ENCODE assay signal across 28 cellular contexts in genomic region chr11:86482684-86483083, GRCh38.
DNase-seq lines count a peak whose midpoint lies in the region; ATAC-seq, FAIRE-seq and TF ChIP-seq lines count a peak whose summit lies in the region.
"Had no signal": no experiment of that assay in that cellular context is flagged by ENCODE, and none has a peak within 500 bp of the region (broad histone marks: within the 10 kb centered on the region; RNA-seq: fewer than 3 reads in every experiment).

No MANE protein-coding gene starts in this region.

- peak overlapping the region; percentile 9 to 49 for H3K4ac ChIP-seq in mesenchymal stem cell (ENCODE audit: low read depth in 1 of 2, low read length in 2 of 2)

- no peak for DNase-seq in PC-3
- no peak for DNase-seq in chondrocyte (ENCODE audit: low spot score)
- DNase-seq in mesenchymal stem cell, result no peak
- no peak for DNase-seq in uterus
- no peak for DNase-seq in glomerular visceral epithelial cell (ENCODE audit: extremely low spot score)
- no peak for DNase-seq in RCC 7860 (ENCODE audit: low spot score)
- no peak for DNase-seq in T-helper 1 cell
- DNase-seq: activated CD4-positive, alpha-beta T cell treated with anti-CD3 and anti-CD28 coated beads, Interleukin-2, amount 50 U/mL, for 48 hours; activated naive CD4-positive, alpha-beta T cell treated with anti-CD3 and anti-CD28 coated beads, Interleukin-2, amount 10 ng/mL, durations not matched to agents 7 days and 5 days; activated T-cell treated with anti-CD3 and anti-CD28 coated beads, Interleukin-2, amount 50 U/mL, for 72 hours; adrenal gland; body of pancreas; GM23248; mesendoderm; NCI-H1436 treated with DMSO at 0.1 percent for 48 hours; NCI-H2081 treated with DMSO at 0.1 percent for 48 hours; NCI-H226; NCI-H748 treated with DMSO at 0.1 percent for 48 hours; posterior cingulate gyrus; right lobe of liver; SK-N-SH; stimulated activated CD4-positive, alpha-beta T cell treated with anti-CD3 and anti-CD28 coated beads, Interleukin-12 subunit alpha, Interleukin-12 subunit beta, amount 100 ng/mL, for 4 hours; stimulated activated CD4-positive, alpha-beta T cell treated with anti-CD3 and anti-CD28 coated beads, Interleukin-2, amount 100 ng/mL, for 48 hours; stomach; T-helper 17 cell had no signal

- no peak for FAIRE-seq in RCC 7860 (lab: Jason Lieb, UNC)
- FAIRE-seq: TTC549 had no signal

- peak overlapping the region; percentile 99 for H3K27ac Mint-ChIP-seq in chondrocyte (ENCODE audit: unreplicated experiment)
- H3K27ac Mint-ChIP-seq: activated naive CD4-positive, alpha-beta T cell treated with anti-CD3 and anti-CD28 coated beads, Interleukin-2, amount 10 ng/mL, durations not matched to agents 7 days and 5 days; activated T-cell treated with anti-CD3 and anti-CD28 coated beads, Interleukin-2, amount 50 U/mL, for 72 hours; neural progenitor cell; T-helper 17 cell had no signal

- H3K27me3 ChIP-seq in PC-3 (ENCODE audit: low read length) (no peaks in the 10 kb centered on the region), mesenchymal stem cell (ENCODE audit: control insufficient read depth in 1 of 2, insufficient read depth in 1 of 2, low read length in 2 of 2) (no peaks in the 10 kb centered on the region), uterus (no peaks in the 10 kb centered on the region)
- H3K27me3 ChIP-seq: adrenal gland, body of pancreas, neural progenitor cell, right lobe of liver, stomach, tibial nerve had no signal

- no peak overlapping the region for H2BK120ac ChIP-seq in mesenchymal stem cell (ENCODE audit: low read depth, low read length)

- H3K4me1 Mint-ChIP-seq in chondrocyte (ENCODE audit: low read depth), result peaks cover 81% of the 10 kb centered on the region
- H3K4me1 Mint-ChIP-seq: activated naive CD4-positive, alpha-beta T cell treated with anti-CD3 and anti-CD28 coated beads, Interleukin-2, amount 10 ng/mL, durations not matched to agents 7 days and 5 days; T-helper 17 cell had no signal

- H3K23ac ChIP-seq in mesenchymal stem cell (ENCODE audit: low read length in 2 of 2), result no peak overlapping the region

- H3K9ac ChIP-seq in PC-3 (ENCODE audit: low read length), result 0 out of 2 replicates have a peak overlapping the region, but pooled peaks have one; percentile 83
- peak overlapping the region; percentile 68 for H3K9ac ChIP-seq in mesenchymal stem cell (ENCODE audit: low read length)
- H3K9ac ChIP-seq: GM23248, neural progenitor cell had no signal

- H3K4me3 ChIP-seq in PC-3 (ENCODE audit: low read length) (no peak overlapping the region), mesenchymal stem cell (ENCODE audit: insufficient read depth in 1 of 2, low read depth in 1 of 2, low read length in 2 of 2) (no peak overlapping the region), uterus (no peak overlapping the region)
- H3K4me3 ChIP-seq: adrenal gland, body of pancreas, GM23248, neural progenitor cell, right lobe of liver, stomach, tibial nerve had no signal

- POLR2A ChIA-PET in PC-3 (lab: Charles Lee; ENCODE audit: unreplicated experiment), result no interaction called here

- TF ChIP-seq CTCF in PC-3 (conservative IDR thresholded peaks at IDR 0.05; ENCODE audit: low read depth, low read length) (no peak), chondrocyte (IDR thresholded peaks at IDR 0.05) (no peak), uterus (IDR thresholded peaks at IDR 0.05) (no peak)

- peaks cover 5% of the 10 kb centered on the region for H3F3A ChIP-seq in PC-3 (ENCODE audit: low read length, unreplicated experiment)

- no peak for ATAC-seq in PC-3
- ATAC-seq: activated T-cell treated with anti-CD3 and anti-CD28 coated beads, Interleukin-2, amount 50 U/mL, for 72 hours; body of pancreas; right lobe of liver; T-helper 17 cell had no signal

- no peaks in the 10 kb centered on the region for H4K20me1 ChIP-seq in PC-3 (ENCODE audit: low read length)

- H3K4me2 ChIP-seq in PC-3 (ENCODE audit: low read length) (no peak overlapping the region), mesenchymal stem cell (ENCODE audit: low read length, poor library complexity, severe bottlenecking) (no peak overlapping the region)
- H3K4me2 ChIP-seq: neural progenitor cell, SK-N-SH had no signal

- no peaks in the 10 kb centered on the region for H3K9me3 Mint-ChIP-seq in chondrocyte (ENCODE audit: low read depth)
- H3K9me3 Mint-ChIP-seq: activated naive CD4-positive, alpha-beta T cell treated with anti-CD3 and anti-CD28 coated beads, Interleukin-2, amount 10 ng/mL, durations not matched to agents 7 days and 5 days; activated T-cell treated with anti-CD3 and anti-CD28 coated beads, Interleukin-2, amount 50 U/mL, for 72 hours; neural progenitor cell had no signal

- no peaks in the 10 kb centered on the region for H3K27me3 Mint-ChIP-seq in chondrocyte (ENCODE audit: low read depth)
- H3K27me3 Mint-ChIP-seq: activated naive CD4-positive, alpha-beta T cell treated with anti-CD3 and anti-CD28 coated beads, Interleukin-2, amount 10 ng/mL, durations not matched to agents 7 days and 5 days; T-helper 17 cell had no signal

- WGBS in mesenchymal stem cell, result 90% methylated on average over 2 of the region's 2 CpGs

- H3K4me1 ChIP-seq in PC-3 (ENCODE audit: insufficient read depth, low read length) (peaks cover 37% of the 10 kb centered on the region), mesenchymal stem cell (ENCODE audit: control insufficient read depth, insufficient read depth, low read depth, low read length) (peaks cover 18% of the 10 kb centered on the region), uterus (peaks cover 4 to 7% of the 10 kb centered on the region in 2 donors)
- H3K4me1 ChIP-seq: body of pancreas, neural progenitor cell, right lobe of liver had no signal

- peak overlapping the region; percentile 39 for H2BK5ac ChIP-seq in mesenchymal stem cell (ENCODE audit: low read depth, low read length, poor library complexity, severe bottlenecking)

- H3K27ac ChIP-seq in PC-3 (ENCODE audit: low read length) (peak overlapping the region; percentile 99), mesenchymal stem cell (ENCODE audit: low read length, poor library complexity, severe bottlenecking) (peak overlapping the region; percentile 95), uterus (peak overlapping the region; percentile 80 to 81)
- H3K27ac ChIP-seq: body of pancreas, GM23248, neural progenitor cell, right lobe of liver had no signal

- H2AFZ ChIP-seq in PC-3 (ENCODE audit: low read length) (no peak overlapping the region), mesenchymal stem cell (ENCODE audit: low read depth, low read length) (no peak overlapping the region)
- H2AFZ ChIP-seq: GM23248, neural progenitor cell had no signal

- CTCF ChIA-PET in PC-3 (lab: Charles Lee), result no interaction called here

- no peaks in the 10 kb centered on the region for H3K9me2 ChIP-seq in PC-3 (replicated peaks; ENCODE audit: low read length)
- H3K9me2 ChIP-seq: SK-N-SH had no signal

- no peaks in the 10 kb centered on the region for H3K79me1 ChIP-seq in mesenchymal stem cell (replicated peaks; ENCODE audit: low read length, poor library complexity, severe bottlenecking)

- intact Hi-C loops in PC-3 (cut with micrococcal nuclease) (no loop called here), uterus (cut with DNase I; ENCODE audit: low total_unique reads) (no loop called here)

- peak overlapping the region; percentile 23 to 72 for H3K18ac ChIP-seq in mesenchymal stem cell (ENCODE audit: low read depth in 1 of 2, low read length in 2 of 2)

- no peak overlapping the region for H4K8ac ChIP-seq in mesenchymal stem cell (ENCODE audit: low read length)

- no peaks in the 10 kb centered on the region for H3K36me3 Mint-ChIP-seq in chondrocyte (ENCODE audit: low read depth)
- H3K36me3 Mint-ChIP-seq: activated naive CD4-positive, alpha-beta T cell treated with anti-CD3 and anti-CD28 coated beads, Interleukin-2, amount 10 ng/mL, durations not matched to agents 7 days and 5 days; neural progenitor cell had no signal

- no peak overlapping the region for H3K14ac ChIP-seq in mesenchymal stem cell (ENCODE audit: low read length in 2 of 2)

- no peaks in the 10 kb centered on the region for H3K9me3 ChIP-seq in PC-3 (ENCODE audit: low read length)
- H3K9me3 ChIP-seq in mesenchymal stem cell (ENCODE audit: control insufficient read depth, low read length), result no peaks in the 10 kb centered on the region
- no peaks in the 10 kb centered on the region for H3K9me3 ChIP-seq in uterus
- H3K9me3 ChIP-seq: adrenal gland, body of pancreas, right lobe of liver, SK-N-SH, stomach, tibial nerve had no signal

- no peak overlapping the region for H2BK15ac ChIP-seq in mesenchymal stem cell (ENCODE audit: low read depth, poor library complexity, severe bottlenecking)

- TF ChIP-seq POLR2A in uterus (IDR thresholded peaks at IDR 0.05), result no peak

- H3K4me3 Mint-ChIP-seq in chondrocyte (ENCODE audit: unreplicated experiment), result no peak overlapping the region
- H3K4me3 Mint-ChIP-seq: activated naive CD4-positive, alpha-beta T cell treated with anti-CD3 and anti-CD28 coated beads, Interleukin-2, amount 10 ng/mL, durations not matched to agents 7 days and 5 days; activated T-cell treated with anti-CD3 and anti-CD28 coated beads, Interleukin-2, amount 50 U/mL, for 72 hours; neural progenitor cell; T-helper 17 cell had no signal

- H3K36me3 ChIP-seq in PC-3 (ENCODE audit: low read depth, low read length) (no peaks in the 10 kb centered on the region), mesenchymal stem cell (ENCODE audit: control insufficient read depth in 1 of 2, insufficient read depth in 2 of 2, low read depth in 1 of 2, low read length in 2 of 2) (no peaks in the 10 kb centered on the region), uterus (no peaks in the 10 kb centered on the region)
- H3K36me3 ChIP-seq: adrenal gland, neural progenitor cell, right lobe of liver, stomach, tibial nerve had no signal

- peak overlapping the region; percentile 65 for H2AK5ac ChIP-seq in mesenchymal stem cell (ENCODE audit: low read length, severe bottlenecking)

- H3K79me2 ChIP-seq in PC-3 (ENCODE audit: low read length), result no peaks in the 10 kb centered on the region

- peak overlapping the region; percentile 16 to 60 for H2BK12ac ChIP-seq in mesenchymal stem cell (ENCODE audit: low read length in 2 of 2)

- H4K91ac ChIP-seq in mesenchymal stem cell (ENCODE audit: low read length), result no peak overlapping the region

- no TSS peak for BruUV-seq in PC-3 (replicated peaks; lab: Mats Ljungman, UMichigan)
